In genomic region chr3:114152519-114153151, GRCh38 we compare ENCODE assay signal across 1 cellular context.
A peak's percentile ranks its signal among the peaks of the same experiment; 100 is the strongest.
TF ChIP-seq lines count a peak whose summit lies in the region.

No MANE protein-coding gene starts in this region.

TF ChIP-seq in HepG2, 621 proteins besides CTCF, POLR2A, EP300 and RAD21 (continued from another document and continues in another):
- TF ChIP-seq PRDM15 (CRISPR knock-in tag; IDR thresholded peaks at IDR 0.05) (no peak), SRY (CRISPR knock-in tag; IDR thresholded peaks at IDR 0.05) (no peak), THAP11 (CRISPR knock-in tag; IDR thresholded peaks at IDR 0.05) (no peak), ZNF878 (CRISPR knock-in tag; IDR thresholded peaks at IDR 0.05) (no peak), ZNF260 (CRISPR knock-in tag; IDR thresholded peaks at IDR 0.05; ENCODE audit: borderline replicate concordance, low read depth) (no peak), GPN1 (CRISPR knock-in tag; IDR thresholded peaks at IDR 0.05; ENCODE audit: borderline replicate concordance) (no peak), YEATS4 (CRISPR knock-in tag; IDR thresholded peaks at IDR 0.05; ENCODE audit: borderline replicate concordance) (0 out of 2 replicates have a peak, but pooled peaks have one; percentile 42), SOX5 (CRISPR knock-in tag; IDR thresholded peaks at IDR 0.05; ENCODE audit: borderline replicate concordance) (peak; percentile 17; the same call in 1 of the 2 replicates), IKZF4 (CRISPR knock-in tag; IDR thresholded peaks at IDR 0.05; ENCODE audit: borderline replicate concordance, low read depth, not compliant biosample characterization) (no peak), ZNF597 (CRISPR knock-in tag; IDR thresholded peaks at IDR 0.05) (no peak), RBM22 (optimal IDR thresholded peaks at IDR 0.05; ENCODE audit: low read length) (no peak), NPAS2 (CRISPR knock-in tag; IDR thresholded peaks at IDR 0.05; ENCODE audit: borderline replicate concordance) (no peak), ADNP (CRISPR knock-in tag; IDR thresholded peaks at IDR 0.05) (no peak), THYN1 (CRISPR knock-in tag; IDR thresholded peaks at IDR 0.05; ENCODE audit: borderline replicate concordance, low read depth) (no peak), MLX (CRISPR knock-in tag; IDR thresholded peaks at IDR 0.05) (peak; percentile 22; the same call in 1 of the 2 replicates), ZNF232 (CRISPR knock-in tag; IDR thresholded peaks at IDR 0.05; ENCODE audit: borderline replicate concordance) (no peak), ZFP62 (CRISPR knock-in tag; IDR thresholded peaks at IDR 0.05) (no peak), ZNF18 (CRISPR knock-in tag; IDR thresholded peaks at IDR 0.05; ENCODE audit: insufficient replicate concordance) (no peak), ZNF800 (CRISPR knock-in tag; IDR thresholded peaks at IDR 0.05) (no peak; the same call in 1 of the 2 replicates), NFYB (CRISPR knock-in tag; IDR thresholded peaks at IDR 0.05) (no peak), KAT8 (CRISPR knock-in tag; IDR thresholded peaks at IDR 0.05) (peak; percentile 33; the same call in 1 of the 2 replicates), ZNF367 (CRISPR knock-in tag; IDR thresholded peaks at IDR 0.05; ENCODE audit: borderline replicate concordance) (no peak), POGK (CRISPR knock-in tag; conservative IDR thresholded peaks at IDR 0.05) (peak; percentile 55; the same call in 1 of the 2 replicates), MYNN (CRISPR knock-in tag; IDR thresholded peaks at IDR 0.05; ENCODE audit: low read depth) (no peak), ZNF781 (CRISPR knock-in tag; IDR thresholded peaks at IDR 0.05; ENCODE audit: borderline replicate concordance, not compliant biosample characterization) (no peak), KDM5A (IDR thresholded peaks at IDR 0.05; ENCODE audit: borderline replicate concordance, low read length) (no peak), PTBP1 (IDR thresholded peaks at IDR 0.05; ENCODE audit: low read depth, low read length, poor library complexity, severe bottlenecking) (no peak), HHEX (CRISPR knock-in tag; IDR thresholded peaks at IDR 0.05) (no peak), PHF21A (CRISPR knock-in tag; IDR thresholded peaks at IDR 0.05) (0 out of 2 replicates have a peak, but pooled peaks have one; percentile 21), TOPORS (CRISPR knock-in tag; IDR thresholded peaks at IDR 0.05) (no peak), ZNF83 (CRISPR knock-in tag; IDR thresholded peaks at IDR 0.05; ENCODE audit: borderline replicate concordance) (0 out of 2 replicates have a peak, but pooled peaks have one; percentile 54), DNMT3B (CRISPR knock-in tag; conservative IDR thresholded peaks at IDR 0.05) (no peak), LBX2 (CRISPR knock-in tag; IDR thresholded peaks at IDR 0.05; ENCODE audit: borderline replicate concordance) (no peak), ARHGAP35 (CRISPR knock-in tag; IDR thresholded peaks at IDR 0.05; ENCODE audit: borderline replicate concordance) (no peak), RNF2 (conservative IDR thresholded peaks at IDR 0.05; ENCODE audit: low read depth) (peak; percentile 75; the same call in 1 of the 2 replicates), ZNF468 (CRISPR knock-in tag; IDR thresholded peaks at IDR 0.05) (no peak), FOXA3 (CRISPR knock-in tag; IDR thresholded peaks at IDR 0.05) (no peak), SYNCRIP (IDR thresholded peaks at IDR 0.05; ENCODE audit: insufficient read depth, low read depth, low read length) (no peak), YEATS2 (CRISPR knock-in tag; IDR thresholded peaks at IDR 0.05; ENCODE audit: borderline replicate concordance) (no peak), ZNF205 (CRISPR knock-in tag; IDR thresholded peaks at IDR 0.05) (no peak), EHMT2 (IDR thresholded peaks at IDR 0.05; ENCODE audit: borderline replicate concordance, low read depth, low read length) (no peak), RXRA (CRISPR knock-in tag; IDR thresholded peaks at IDR 0.05) (peak; percentile 67), ZKSCAN5 (CRISPR knock-in tag; IDR thresholded peaks at IDR 0.05) (no peak), SAP130 (CRISPR knock-in tag; IDR thresholded peaks at IDR 0.05; ENCODE audit: low read depth) (peak; percentile 17; the same call in 1 of the 2 replicates), ARNT2 (CRISPR knock-in tag; IDR thresholded peaks at IDR 0.05; ENCODE audit: low read depth) (0 out of 2 replicates have a peak, but pooled peaks have one; percentile 51), ZNF777 (CRISPR knock-in tag; IDR thresholded peaks at IDR 0.05) (no peak), HCFC1 (IDR thresholded peaks at IDR 0.05; ENCODE audit: low read depth, low read length) (no peak), ZNF792 (CRISPR knock-in tag; IDR thresholded peaks at IDR 0.05) (peak; percentile 43; the same call in 1 of the 2 replicates), HMGA1 (CRISPR knock-in tag; conservative IDR thresholded peaks at IDR 0.05) (no peak), NBN (conservative IDR thresholded peaks at IDR 0.05) (no peak), ZNF704 (CRISPR knock-in tag; IDR thresholded peaks at IDR 0.05; ENCODE audit: borderline replicate concordance) (no peak), RAD51 (IDR thresholded peaks at IDR 0.05; ENCODE audit: borderline replicate concordance) (no peak), POGZ (CRISPR knock-in tag; IDR thresholded peaks at IDR 0.05) (0 out of 2 replicates have a peak, but pooled peaks have one; percentile 23), ZNF552 (CRISPR knock-in tag; IDR thresholded peaks at IDR 0.05; ENCODE audit: borderline replicate concordance) (no peak), ZNF337 (CRISPR knock-in tag; IDR thresholded peaks at IDR 0.05; ENCODE audit: borderline replicate concordance, low read depth) (0 out of 2 replicates have a peak, but pooled peaks have one; percentile 55), ZNF543 (CRISPR knock-in tag; IDR thresholded peaks at IDR 0.05) (0 out of 2 replicates have a peak, but pooled peaks have one; percentile 41), NFIC (IDR thresholded peaks at IDR 0.05; ENCODE audit: low read length) (no peak), MTF2 (CRISPR knock-in tag; IDR thresholded peaks at IDR 0.05; ENCODE audit: borderline replicate concordance) (0 out of 2 replicates have a peak, but pooled peaks have one; percentile 35), ZNF772 (CRISPR knock-in tag; IDR thresholded peaks at IDR 0.05) (no peak), EED (CRISPR knock-in tag; IDR thresholded peaks at IDR 0.05) (no peak; the same call in 1 of the 2 replicates), ZFP36 (IDR thresholded peaks at IDR 0.05; ENCODE audit: borderline replicate concordance, low read depth, low read length, partially characterized antibody) (no peak), ZNF446 (CRISPR knock-in tag; IDR thresholded peaks at IDR 0.05) (no peak), ZNF567 (CRISPR knock-in tag; IDR thresholded peaks at IDR 0.05; ENCODE audit: borderline replicate concordance) (0 out of 2 replicates have a peak, but pooled peaks have one; percentile 60), PBX2 (CRISPR knock-in tag; IDR thresholded peaks at IDR 0.05) (no peak), KMT2B (CRISPR knock-in tag; IDR thresholded peaks at IDR 0.05) (no peak)
